In the genomic region with DNA sequence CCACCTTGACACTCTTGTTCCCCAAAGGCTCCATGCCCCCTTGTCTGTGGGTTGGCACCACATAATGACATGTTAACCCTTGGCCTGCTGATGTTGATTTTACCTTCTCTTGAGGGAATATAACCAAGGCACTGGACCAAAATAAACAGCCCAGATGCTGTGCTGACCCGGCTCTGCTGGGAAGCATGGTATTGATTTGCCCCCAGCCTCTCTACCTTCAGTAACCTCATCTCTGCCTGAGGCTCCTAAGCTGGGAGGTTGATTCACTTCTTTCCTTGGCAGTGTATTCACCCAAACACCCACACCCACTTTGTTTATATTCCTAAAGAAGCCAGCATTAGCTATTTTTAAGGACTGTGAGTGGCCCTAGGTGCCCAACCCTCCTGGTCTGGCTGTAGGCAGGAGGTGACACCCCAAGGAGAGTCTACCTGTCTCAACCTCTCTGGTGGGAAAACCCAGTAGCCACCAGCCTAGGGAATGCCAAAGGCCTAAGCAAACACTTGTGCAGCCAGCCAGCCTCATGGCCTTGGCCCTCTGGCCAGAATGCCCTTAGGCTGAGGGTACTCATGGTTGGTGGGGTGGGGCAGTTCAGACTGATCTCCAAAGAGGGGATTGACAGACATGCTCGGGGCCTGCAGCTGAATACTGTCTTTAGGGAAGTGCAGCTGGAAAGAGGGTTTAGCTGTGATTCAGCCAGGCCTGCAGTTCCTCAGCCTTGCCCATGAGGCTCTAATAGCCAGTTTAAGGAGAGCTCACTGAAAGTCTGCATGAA, we compare ENCODE assay signal across 22 cellular contexts.
"Had no signal": no experiment of that assay in that cellular context is flagged by ENCODE, and none has a peak within 500 bp of the region (broad histone marks: within the 10 kb centered on the region; RNA-seq: fewer than 3 reads in every experiment).

No MANE protein-coding gene starts in this region.

- FAIRE-seq: colon, islet of Langerhans had no signal

- H3K9me3 Mint-ChIP-seq: activated naive CD8-positive, alpha-beta T cell treated with anti-CD3 and anti-CD28 coated beads, Interleukin-2, amount 50 U/mL, for 24 hours; activated T-helper 1 cell treated with anti-CD3 and anti-CD28 coated beads, Interleukin-12 subunit alpha, Interleukin-12 subunit beta, Interleukin-2, Interleukin-4 antibody, amounts not matched to agents 30 ng/mL and 10 ng/mL and 1 ng/mL, durations not matched to agents 14 hours and 24 hours and 36 hours; brain; endodermal cell; naive thymus-derived CD8-positive, alpha-beta T cell; stimulated activated naive CD8-positive, alpha-beta T cell treated with anti-CD3 and anti-CD28 coated beads, Interleukin-15, amount 100 ng/mL, for 72 hours; T-cell; T-helper 2 cell treated with Interferon-gamma antibody and Interleukin-4, amounts not matched to agents 5 μg/mL and 100 μg/mL, for 36 hours had no signal

- H3K4me3 Mint-ChIP-seq: activated CD8-positive, alpha-beta T cell treated with anti-CD3 and anti-CD28 coated beads, Interleukin-2, amount 10 ng/mL, durations not matched to agents 7 days and 5 days; activated naive CD8-positive, alpha-beta T cell treated with anti-CD3 and anti-CD28 coated beads, Interleukin-2, amount 50 U/mL, for 24 hours; activated T-helper 1 cell treated with anti-CD3 and anti-CD28 coated beads, Interleukin-12 subunit alpha, Interleukin-12 subunit beta, Interleukin-2, Interleukin-4 antibody, amounts not matched to agents 30 ng/mL and 10 ng/mL and 1 ng/mL, durations not matched to agents 14 hours and 24 hours and 36 hours; brain; endodermal cell; naive thymus-derived CD8-positive, alpha-beta T cell; stimulated activated naive CD8-positive, alpha-beta T cell treated with anti-CD3 and anti-CD28 coated beads, Interleukin-15, amount 100 ng/mL, for 72 hours; T-cell; T-helper 2 cell treated with Interferon-gamma antibody and Interleukin-4, amounts not matched to agents 5 μg/mL and 100 μg/mL, for 36 hours had no signal

- H3K27ac Mint-ChIP-seq: activated CD8-positive, alpha-beta T cell treated with anti-CD3 and anti-CD28 coated beads, Interleukin-2, amount 10 ng/mL, durations not matched to agents 7 days and 5 days; activated naive CD8-positive, alpha-beta T cell treated with anti-CD3 and anti-CD28 coated beads, Interleukin-2, amount 50 U/mL, for 24 hours; activated T-helper 1 cell treated with anti-CD3 and anti-CD28 coated beads, Interleukin-12 subunit alpha, Interleukin-12 subunit beta, Interleukin-2, Interleukin-4 antibody, amounts not matched to agents 30 ng/mL and 10 ng/mL and 1 ng/mL, durations not matched to agents 14 hours and 24 hours and 36 hours; endodermal cell; T-cell; T-helper 2 cell treated with Interferon-gamma antibody and Interleukin-4, amounts not matched to agents 5 μg/mL and 100 μg/mL, for 36 hours had no signal

- ATAC-seq: activated CD4-positive, CD25-positive, alpha-beta regulatory T cell treated with anti-CD3 and anti-CD28 coated beads, Interleukin-2, amount 50 U/mL, for 24 hours; activated CD8-positive, alpha-beta T cell treated with anti-CD3 and anti-CD28 coated beads, Interleukin-2, amount 10 ng/mL, durations not matched to agents 7 days and 5 days; activated naive CD8-positive, alpha-beta T cell treated with anti-CD3 and anti-CD28 coated beads, Interleukin-2, amount 50 U/mL, for 24 hours; gastrocnemius medialis; left colon; naive thymus-derived CD8-positive, alpha-beta T cell; stimulated activated naive CD8-positive, alpha-beta T cell treated with anti-CD3 and anti-CD28 coated beads, Interleukin-15, amount 100 ng/mL, for 72 hours; T-cell had no signal

- DNase-seq: activated CD4-positive, alpha-beta T cell treated with anti-CD3 and anti-CD28 coated beads, Interleukin-2, amount 50 U/mL, for 1 hour; activated CD8-positive, alpha-beta T cell treated with anti-CD3 and anti-CD28 coated beads, Interleukin-2, amount 10 ng/mL, durations not matched to agents 7 days and 5 days; activated gamma-delta T cell; activated naive CD4-positive, alpha-beta T cell treated with anti-CD3 and anti-CD28 coated beads, Interleukin-2, amount 50 U/mL, for 16 hours; activated naive CD8-positive, alpha-beta T cell treated with anti-CD3 and anti-CD28 coated beads, Interleukin-2, amount 50 U/mL, for 24 hours; aorta; endodermal cell; esophagus squamous epithelium; gastrocnemius medialis; left colon; naive thymus-derived CD8-positive, alpha-beta T cell; stimulated activated CD4-positive, alpha-beta T cell treated with anti-CD3 and anti-CD28 coated beads, Interleukin-4, amount 100 ng/mL, for 4 hours; stimulated activated naive CD8-positive, alpha-beta T cell treated with anti-CD3 and anti-CD28 coated beads, Interleukin-15, amount 100 ng/mL, for 72 hours; T-cell; transverse colon; uterus had no signal

- H3K4me1 Mint-ChIP-seq: activated naive CD8-positive, alpha-beta T cell treated with anti-CD3 and anti-CD28 coated beads, Interleukin-2, amount 50 U/mL, for 24 hours; endodermal cell; naive thymus-derived CD8-positive, alpha-beta T cell; stimulated activated naive CD8-positive, alpha-beta T cell treated with anti-CD3 and anti-CD28 coated beads, Interleukin-15, amount 100 ng/mL, for 72 hours; T-cell had no signal

- H3K36me3 Mint-ChIP-seq: naive thymus-derived CD8-positive, alpha-beta T cell; T-cell had no signal
